19 cellular contexts compared by ENCODE assay signal in the genomic region with DNA sequence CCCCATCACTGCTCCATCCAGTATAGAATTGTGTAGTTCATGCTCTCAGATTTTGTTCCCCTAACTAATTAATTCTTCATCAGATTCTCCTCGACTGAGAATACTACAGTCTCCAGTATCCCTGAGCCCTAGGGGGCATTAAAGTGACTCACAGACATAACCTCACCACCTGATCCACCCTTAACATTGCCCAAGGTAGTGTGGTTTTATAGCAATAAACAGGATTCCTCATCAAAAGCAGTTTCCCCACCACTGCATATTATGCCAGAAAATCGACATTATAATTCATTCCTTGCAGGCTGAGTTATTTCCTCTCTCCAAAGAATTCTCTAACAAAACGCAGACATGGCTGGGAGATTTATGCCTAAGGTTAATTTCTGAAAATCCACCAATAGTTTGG.
A peak's percentile ranks its signal among the peaks of the same experiment; 100 is the strongest.
DNase-seq lines count a peak whose midpoint lies in the region; ATAC-seq and TF ChIP-seq lines count a peak whose summit lies in the region.
"Had no signal": no experiment of that assay in that cellular context is flagged by ENCODE, and none has a peak within 500 bp of the region (broad histone marks: within the 10 kb centered on the region; RNA-seq: fewer than 3 reads in every experiment).

No MANE protein-coding gene starts in this region.

- no peak overlapping the region for H3K4me3 ChIP-seq in IMR-90 (ENCODE audit: insufficient read depth, low read depth, low read length)
- no peak overlapping the region for H3K4me3 ChIP-seq in astrocyte of the cerebellum (ENCODE audit: low read depth, low read length)
- H3K4me3 ChIP-seq in CD8-positive, alpha-beta T cell (ENCODE audit: low read depth, low read length) = no peak overlapping the region
- H3K4me3 ChIP-seq: BLaER1 had no signal

- no peak overlapping the region for H2BK15ac ChIP-seq in IMR-90 (ENCODE audit: low read depth, low read length)

- ATAC-seq in IMR-90 (ENCODE audit: low read depth) = no peak
- no peak for ATAC-seq in CD8-positive, alpha-beta T cell
- ATAC-seq in T-helper 17 cell = no peak

- H3K4me2 ChIP-seq in IMR-90 (ENCODE audit: low read depth, low read length) = no peak overlapping the region
- H3K4me2 ChIP-seq: BLaER1 had no signal

- no peak for TF ChIP-seq POLR2A in IMR-90 (IDR thresholded peaks at IDR 0.05; ENCODE audit: low read depth, low read length)

- H2BK5ac ChIP-seq in IMR-90 (ENCODE audit: low read depth, low read length, poor library complexity, severe bottlenecking) = no peak overlapping the region

- H4K5ac ChIP-seq in IMR-90 (ENCODE audit: low read depth, low read length) = no peak overlapping the region

- 0 out of 2 replicates have a peak overlapping the region, but pooled peaks have one; percentile 39 for H2BK20ac ChIP-seq in IMR-90 (ENCODE audit: low read depth, low read length)

- no peaks in the 10 kb centered on the region for H3K36me3 Mint-ChIP-seq in CD8-positive, alpha-beta T cell
- H3K36me3 Mint-ChIP-seq in T-helper 17 cell (ENCODE audit: low read depth) = no peaks in the 10 kb centered on the region
- H3K36me3 Mint-ChIP-seq: CD4-positive, alpha-beta memory T cell had no signal

- no peak overlapping the region for H3K18ac ChIP-seq in IMR-90 (ENCODE audit: low read depth, low read length)

- H2AFZ ChIP-seq in IMR-90 (replicated peaks; ENCODE audit: low read length, poor library complexity) = no peak overlapping the region

- H4K8ac ChIP-seq in IMR-90 (ENCODE audit: low read depth in 2 of 2, low read length in 2 of 2) = no peak overlapping the region

- no peaks in the 10 kb centered on the region for H3K79me1 ChIP-seq in IMR-90 (ENCODE audit: low read depth in 1 of 2, low read length in 2 of 2)

- TF ChIP-seq CTCF in IMR-90 (conservative IDR thresholded peaks at IDR 0.05; ENCODE audit: low read depth, low read length) (no peak), astrocyte of the cerebellum (IDR thresholded peaks at IDR 0.05; ENCODE audit: low read depth, low read length, missing control alignments) (no peak)
- no peak for TF ChIP-seq CTCF in CD8-positive, alpha-beta T cell (IDR thresholded peaks at IDR 0.05)

- H3K4me3 Mint-ChIP-seq in CD8-positive, alpha-beta T cell = no peak overlapping the region
- H3K4me3 Mint-ChIP-seq in T-helper 17 cell = no peak overlapping the region
- H3K4me3 Mint-ChIP-seq: CD4-positive, alpha-beta memory T cell; H9 had no signal

- H3K27me3 Mint-ChIP-seq in CD8-positive, alpha-beta T cell (ENCODE audit: low read depth) = no peaks in the 10 kb centered on the region
- peaks cover 22% of the 10 kb centered on the region for H3K27me3 Mint-ChIP-seq in T-helper 17 cell
- H3K27me3 Mint-ChIP-seq: CD4-positive, alpha-beta memory T cell had no signal

- H3K4me1 ChIP-seq in IMR-90 (ENCODE audit: control insufficient read depth, insufficient read depth, low read length) = no peaks in the 10 kb centered on the region
- H3K4me1 ChIP-seq in CD8-positive, alpha-beta T cell (ENCODE audit: insufficient read depth, low read length) = no peaks in the 10 kb centered on the region
- H3K4me1 ChIP-seq: BLaER1 had no signal

- peak overlapping the region; percentile 21 for H3K14ac ChIP-seq in IMR-90 (replicated peaks; ENCODE audit: low read depth, low read length)

- POLR2A ChIA-PET in IMR-90 (lab: Charles Lee; ENCODE audit: unreplicated experiment) = no interaction called here
- POLR2A ChIA-PET in CD8-positive, alpha-beta T cell (lab: Charles Lee) = no interaction called here

- H3K27ac Mint-ChIP-seq in CD8-positive, alpha-beta T cell = no peak overlapping the region
- no peak overlapping the region for H3K27ac Mint-ChIP-seq in T-helper 17 cell
- H3K27ac Mint-ChIP-seq: H9 had no signal

- no peaks in the 10 kb centered on the region for H3K4me1 Mint-ChIP-seq in CD8-positive, alpha-beta T cell (ENCODE audit: low read depth)
- no peaks in the 10 kb centered on the region for H3K4me1 Mint-ChIP-seq in T-helper 17 cell
- H3K4me1 Mint-ChIP-seq: H9 had no signal

- H3K9me1 ChIP-seq in IMR-90 (ENCODE audit: insufficient read depth, low read length) = no peaks in the 10 kb centered on the region

- BruUV-seq in IMR-90 (replicated peaks; lab: Mats Ljungman, UMichigan) = no TSS peak

- no CpG with 5 or more reads among the region's 3 CpGs for WGBS in IMR-90 (ENCODE audit: extremely low coverage in 2 of 2, insufficient read length in 1 of 2), 2 experiments

- no peak overlapping the region for H3K56ac ChIP-seq in IMR-90 (ENCODE audit: extremely low read depth, insufficient read depth, low read length)

- no peaks in the 10 kb centered on the region for H3K27me3 ChIP-seq in IMR-90 (ENCODE audit: control insufficient read depth, insufficient read depth, low read length)
- no peaks in the 10 kb centered on the region for H3K27me3 ChIP-seq in CD8-positive, alpha-beta T cell (ENCODE audit: insufficient read depth, low read length)
- H3K27me3 ChIP-seq: BLaER1 had no signal

- H3K9me3 ChIP-seq in IMR-90 (ENCODE audit: control insufficient read depth, insufficient read depth, low read length) = 0 out of 2 replicates have a peak, but pooled peaks cover 2% of the 10 kb centered on the region
- H3K9me3 ChIP-seq in CD8-positive, alpha-beta T cell (ENCODE audit: low read length) = no peaks in the 10 kb centered on the region
- H3K9me3 ChIP-seq in T-helper 17 cell (ENCODE audit: control insufficient read depth, low read length, poor library complexity, severe bottlenecking) = no peaks in the 10 kb centered on the region
- H3K9me3 ChIP-seq: BLaER1 had no signal

- H2BK120ac ChIP-seq in IMR-90 (ENCODE audit: low read depth, low read length) = 0 out of 2 replicates have a peak overlapping the region, but pooled peaks have one; percentile 34

- H3K36me3 ChIP-seq in IMR-90 (ENCODE audit: control insufficient read depth, insufficient read depth, low read length) = no peaks in the 10 kb centered on the region
- no peaks in the 10 kb centered on the region for H3K36me3 ChIP-seq in CD8-positive, alpha-beta T cell (ENCODE audit: insufficient read depth, low read length)
- H3K36me3 ChIP-seq: BLaER1 had no signal

- H3K9ac ChIP-seq in IMR-90 (ENCODE audit: low read depth, low read length) = no peak overlapping the region
- H3K9ac ChIP-seq: BLaER1 had no signal

- H3K9me3 Mint-ChIP-seq in CD8-positive, alpha-beta T cell = peaks cover 4% of the 10 kb centered on the region

- dilution Hi-C loops in IMR-90 (cut with HindIII; ENCODE audit: low sequenced_read_pairs, unreplicated experiment) = no loop called here

- no peak overlapping the region for H3K23ac ChIP-seq in IMR-90 (ENCODE audit: low read depth, low read length)

- no peak overlapping the region for H3K4ac ChIP-seq in IMR-90 (ENCODE audit: low read depth, low read length)

- in situ Hi-C loops in IMR-90 (cut with MboI; ENCODE audit: low sequenced_read_pairs) (loop anchor here (10.0 to 25.0 kb wide), 2 partner anchors 1197 to 1420 kb away; no protein-coding TSS in a partner anchor), astrocyte of the cerebellum (cut with HindIII; ENCODE audit: low sequenced_read_pairs) (no loop called here)

- DNase-seq in Daoy (ENCODE audit: low read depth) = peak; percentile 19
- DNase-seq in IMR-90 = peak; percentile 22
- peak; percentile 57 for DNase-seq in astrocyte of the cerebellum (ENCODE audit: low read depth)
- DNase-seq in iris pigment epithelial cell (ENCODE audit: low read depth) = peak; percentile 81
- DNase-seq in hippocampal formation (lab: John Stamatoyannopoulos, UW) = no peak
- no peak for DNase-seq in CD8-positive, alpha-beta T cell
- no peak for DNase-seq in T-helper 17 cell
- DNase-seq in mucosa of gallbladder (ENCODE audit: low spot score) = no peak
- DNase-seq: Calu3; CD4-positive, alpha-beta memory T cell; H9; MV-4-11; NCI-H187; NCI-H2107; NCI-H2227 treated with DMSO at 0.1 percent for 48 hours; NCI-H524; NCI-H82; RPMI8226 had no signal

- CTCF ChIA-PET in IMR-90 (lab: Yijun Ruan, JAX) = interaction anchor here (0.7 kb wide), 1 partner anchor 572 kb away, joined by 3 read pairs; no protein-coding TSS in a partner anchor
- CTCF ChIA-PET in CD8-positive, alpha-beta T cell (lab: Charles Lee) = no interaction called here

- intact Hi-C loops in IMR-90 (cut with micrococcal nuclease) = no loop called here
- intact Hi-C loops in CD8-positive, alpha-beta T cell (cut with DNase I, micrococcal nuclease) = no loop called here

- H2AK5ac ChIP-seq in IMR-90 (ENCODE audit: low read depth, low read length) = no peak overlapping the region

- H4K91ac ChIP-seq in IMR-90 (ENCODE audit: insufficient read depth, low read depth, low read length) = peak overlapping the region; percentile 13; the same call in 1 of the 2 replicates

- TF ChIP-seq RAD21 in IMR-90 (IDR thresholded peaks at IDR 0.05; ENCODE audit: low read length) = no peak

- no peak overlapping the region for H3K27ac ChIP-seq in IMR-90 (ENCODE audit: insufficient read depth, low read length)
- H3K27ac ChIP-seq in CD8-positive, alpha-beta T cell (ENCODE audit: low read depth, low read length) = no peak overlapping the region
- H3K27ac ChIP-seq: BLaER1 had no signal

- no peaks in the 10 kb centered on the region for H4K20me1 ChIP-seq in IMR-90 (ENCODE audit: insufficient read depth, low read length)
- H4K20me1 ChIP-seq: BLaER1 had no signal

- H2AK9ac ChIP-seq in IMR-90 (replicated peaks; ENCODE audit: low read depth, low read length, poor library complexity) = no peak overlapping the region

TF ChIP-seq in IMR-90, 13 proteins besides CTCF, POLR2A, EP300 and RAD21 (continues in another document):
- TF ChIP-seq RCOR1 (IDR thresholded peaks at IDR 0.05; ENCODE audit: insufficient replicate concordance, low read length) (no peak), RFX5 (IDR thresholded peaks at IDR 0.05; ENCODE audit: low read depth, low read length) (no peak), MAFK (IDR thresholded peaks at IDR 0.05; ENCODE audit: low read depth, low read length) (no peak), SMC3 (IDR thresholded peaks at IDR 0.05; ENCODE audit: low read depth, low read length) (no peak), CEBPB (IDR thresholded peaks at IDR 0.05; ENCODE audit: low read depth, low read length) (no peak), MXI1 (IDR thresholded peaks at IDR 0.05; ENCODE audit: borderline replicate concordance, low read depth, low read length) (no peak), BHLHE40 (IDR thresholded peaks at IDR 0.05; ENCODE audit: low read depth, low read length) (no peak), MAZ (IDR thresholded peaks at IDR 0.05; ENCODE audit: borderline replicate concordance, low read depth, low read length) (no peak), NFE2L2 (IDR thresholded peaks at IDR 0.05; ENCODE audit: low read depth, low read length) (no peak), CHD1 (IDR thresholded peaks at IDR 0.05; ENCODE audit: low read depth, low read length) (no peak)
- TF ChIP-seq, protein P1, sequence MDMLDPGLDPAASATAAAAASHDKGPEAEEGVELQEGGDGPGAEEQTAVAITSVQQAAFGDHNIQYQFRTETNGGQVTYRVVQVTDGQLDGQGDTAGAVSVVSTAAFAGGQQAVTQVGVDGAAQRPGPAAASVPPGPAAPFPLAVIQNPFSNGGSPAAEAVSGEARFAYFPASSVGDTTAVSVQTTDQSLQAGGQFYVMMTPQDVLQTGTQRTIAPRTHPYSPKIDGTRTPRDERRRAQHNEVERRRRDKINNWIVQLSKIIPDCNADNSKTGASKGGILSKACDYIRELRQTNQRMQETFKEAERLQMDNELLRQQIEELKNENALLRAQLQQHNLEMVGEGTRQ (IDR thresholded peaks at IDR 0.05; ENCODE audit: low read depth, low read length) = no peak

Comparison
In these comparisons a context has a peak if more than half of its experiments do, and no peak if none do; other contexts are left out.
1. DNase-seq: peak in Daoy (single experiment), IMR-90 (single experiment), astrocyte of the cerebellum (single experiment) and iris pigment epithelial cell (single experiment); none in hippocampal formation (0 of 2), CD8-positive, alpha-beta T cell (0 of 7), T-helper 17 cell (0 of 3) and mucosa of gallbladder (single experiment).